Comparison of ENCODE assay signal across 18 cellular contexts in genomic region chrX:19545651-19546050, GRCh38. TPM values are rescaled to one million over a fixed set of nuclear protein-coding genes. Genes with fewer than 3 reads are reported as not detected.
"Had no signal": no experiment of that assay in that cellular context is flagged by ENCODE, and none has a peak within 500 bp of the region (broad histone marks: within the 10 kb centered on the region; RNA-seq: fewer than 3 reads in every experiment).

No MANE protein-coding gene starts in this region.

- H3K9me3 Mint-ChIP-seq: activated CD4-positive, alpha-beta T cell treated with anti-CD3 and anti-CD28 coated beads, Interleukin-2, amount 10 ng/mL, durations not matched to agents 7 days and 5 days; memory B cell; natural killer cell; type B pancreatic cell had no signal

- H3K9me3 ChIP-seq: left lung had no signal

- H3K27ac ChIP-seq: hepatocyte, left lung had no signal

- H3K27ac Mint-ChIP-seq: activated CD4-positive, alpha-beta T cell treated with anti-CD3 and anti-CD28 coated beads, Interleukin-2, amount 10 ng/mL, durations not matched to agents 7 days and 5 days; memory B cell; type B pancreatic cell had no signal

- H3K36me3 Mint-ChIP-seq: type B pancreatic cell had no signal

- H3K79me2 ChIP-seq: hepatocyte had no signal

- DNase-seq: activated CD4-positive, alpha-beta T cell treated with anti-CD3 and anti-CD28 coated beads, Interleukin-2, amount 10 ng/mL, durations not matched to agents 7 days and 5 days; activated CD4-positive, CD25-positive, alpha-beta regulatory T cell; activated naive CD4-positive, alpha-beta T cell; activated T-cell treated with anti-CD3 and anti-CD28 coated beads, Interleukin-2, amount 50 U/mL, for 48 hours; left lung; natural killer cell; posterior cingulate gyrus; retina; stimulated activated CD4-positive, alpha-beta T cell treated with anti-CD3 and anti-CD28 coated beads, Interleukin-15, amount 100 ng/mL, for 24 hours; stimulated activated CD4-positive, alpha-beta T cell treated with anti-CD3 and anti-CD28 coated beads, Interleukin-4, amount 100 ng/mL, for 1 hour; stimulated activated naive CD4-positive, alpha-beta T cell treated with Interleukin-2 at 50 U/mL for 16 hours; SW 1271 had no signal

- H3K27me3 ChIP-seq: hepatocyte, left lung had no signal

- H3K27me3 Mint-ChIP-seq: activated CD4-positive, alpha-beta T cell treated with anti-CD3 and anti-CD28 coated beads, Interleukin-2, amount 10 ng/mL, durations not matched to agents 7 days and 5 days; memory B cell had no signal

- H3K4me3 ChIP-seq: hepatocyte, left lung had no signal

- FAIRE-seq: endometrium, keratinocyte had no signal

- H2AFZ ChIP-seq: hepatocyte had no signal

- H3K4me1 Mint-ChIP-seq: memory B cell had no signal

- ATAC-seq: esophagus mucosa, left lung, natural killer cell had no signal

- H3K4me1 ChIP-seq: left lung had no signal

- H3K4me3 Mint-ChIP-seq: activated CD4-positive, alpha-beta T cell treated with anti-CD3 and anti-CD28 coated beads, Interleukin-2, amount 10 ng/mL, durations not matched to agents 7 days and 5 days; memory B cell; natural killer cell; type B pancreatic cell had no signal

- H3K4me2 ChIP-seq: hepatocyte had no signal

RNA-seq across cellular contexts. Expression of gene MAP3K15, which starts 30.3 kb away (rescaled TPM):
- total RNA-seq: esophagus mucosa had no signal
